In the genomic region with DNA sequence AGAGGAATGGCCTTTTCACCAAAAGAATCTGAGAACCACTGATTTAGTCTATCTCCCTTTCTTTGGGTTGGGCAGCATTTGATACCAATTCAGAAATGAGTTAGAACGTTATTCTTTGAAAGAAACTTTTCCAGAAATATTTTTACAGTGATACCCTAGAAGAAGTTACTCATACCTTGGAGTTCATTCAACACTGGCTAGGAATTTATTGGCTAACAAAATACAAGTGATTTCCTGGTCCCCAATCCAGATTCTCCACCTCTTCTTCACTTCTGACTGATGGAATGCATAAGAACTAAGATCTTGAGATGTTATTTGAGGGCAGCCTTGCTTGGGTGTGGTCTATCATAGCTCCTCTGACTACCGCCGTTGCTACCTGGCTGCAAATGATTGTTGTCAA, we compare ENCODE assay signal across 21 cellular contexts. TPM values are rescaled to one million over a fixed set of nuclear protein-coding genes. Genes with fewer than 3 reads are reported as not detected.
DNase-seq lines count a peak whose midpoint lies in the region; ATAC-seq and TF ChIP-seq lines count a peak whose summit lies in the region.
"Had no signal": no experiment of that assay in that cellular context is flagged by ENCODE, and none has a peak within 500 bp of the region (broad histone marks: within the 10 kb centered on the region; RNA-seq: fewer than 3 reads in every experiment).

No MANE protein-coding gene starts in this region.

- H3K4me2 ChIP-seq in mammary epithelial cell (ENCODE audit: insufficient read depth, low read depth, low read length), result no peak overlapping the region

- H4K20me1 ChIP-seq in mammary epithelial cell (ENCODE audit: insufficient read depth, low read length), result no peaks in the 10 kb centered on the region

- BruUV-seq in mammary epithelial cell (replicated peaks; lab: Mats Ljungman, UMichigan), result no TSS peak

- H3K9me3 Mint-ChIP-seq in stimulated activated memory B cell treated with anti-CD40 and anti-IgM and Interleukin-4, amounts not matched to agents 10 μg/mL and 1 μg/mL and 100 μg/mL, for 72 hours, result no peaks in the 10 kb centered on the region
- no peaks in the 10 kb centered on the region for H3K9me3 Mint-ChIP-seq in type B pancreatic cell
- H3K9me3 Mint-ChIP-seq: CD4-positive, alpha-beta memory T cell; IgD-negative memory B cell had no signal

- H3K4me1 ChIP-seq in adipocyte (ENCODE audit: control insufficient read depth, insufficient read depth, low read length) (peaks cover 5% of the 10 kb centered on the region), upper lobe of right lung (peaks cover 13% of the 10 kb centered on the region), mammary epithelial cell (ENCODE audit: insufficient read depth, low read length) (no peaks in the 10 kb centered on the region)
- H3K4me1 ChIP-seq: HAP-1 had no signal

- dilution Hi-C loops in mammary epithelial cell (cut with HindIII; ENCODE audit: low sequenced_read_pairs), result no loop called here

- TF ChIP-seq CTCF in fibroblast of mammary gland (conservative IDR thresholded peaks at IDR 0.05; ENCODE audit: control insufficient read depth, insufficient read depth, low read depth, low read length), result no peak
- TF ChIP-seq CTCF in upper lobe of right lung (IDR thresholded peaks at IDR 0.05), result no peak
- TF ChIP-seq CTCF in type B pancreatic cell (conservative IDR thresholded peaks at IDR 0.05), result no peak
- no peak for TF ChIP-seq CTCF in mammary epithelial cell (conservative IDR thresholded peaks at IDR 0.05 in 1 of 2, IDR thresholded peaks at IDR 0.05 in 1 of 2; ENCODE audit: extremely low read depth in 1 of 2, insufficient read depth in 1 of 2, low read depth in 1 of 2, low read length in 2 of 2)

- H3K4me3 Mint-ChIP-seq in stimulated activated memory B cell treated with anti-CD40 and anti-IgM and Interleukin-4, amounts not matched to agents 10 μg/mL and 1 μg/mL and 100 μg/mL, for 72 hours, result no peak overlapping the region
- no peak overlapping the region for H3K4me3 Mint-ChIP-seq in type B pancreatic cell
- H3K4me3 Mint-ChIP-seq: CD4-positive, alpha-beta memory T cell had no signal

- H3K27ac ChIP-seq in upper lobe of right lung (no peak overlapping the region), mammary epithelial cell (ENCODE audit: insufficient read depth, low read depth, low read length) (no peak overlapping the region)
- H3K27ac ChIP-seq: RWPE1 had no signal

- no peak overlapping the region for H2AFZ ChIP-seq in mammary epithelial cell (ENCODE audit: low read depth, low read length)

- H3K4me1 Mint-ChIP-seq in stimulated activated memory B cell treated with anti-CD40 and anti-IgM and Interleukin-4, amounts not matched to agents 10 μg/mL and 1 μg/mL and 100 μg/mL, for 72 hours, result peaks cover 19% of the 10 kb centered on the region
- H3K4me1 Mint-ChIP-seq in type B pancreatic cell (ENCODE audit: unreplicated experiment), result peaks cover 5% of the 10 kb centered on the region

- H3K4me3 ChIP-seq in adipocyte (ENCODE audit: low read length) (no peak overlapping the region), fibroblast of mammary gland (ENCODE audit: control insufficient read depth, low read depth, low read length) (no peak overlapping the region), upper lobe of right lung (no peak overlapping the region), mammary epithelial cell (replicated peaks in 1 of 3; ENCODE audit: insufficient read depth in 1 of 3, low read depth in 2 of 3, low read length in 3 of 3) (no peak overlapping the region)
- H3K4me3 ChIP-seq: HAP-1 had no signal

- no peaks in the 10 kb centered on the region for H3K79me2 ChIP-seq in mammary epithelial cell (ENCODE audit: insufficient read depth, low read length)

- DNase-seq in GM03348 (ENCODE audit: low spot score), result peak; percentile 32
- DNase-seq in adipocyte (ENCODE audit: low read depth), result peak; percentile 8
- DNase-seq in fibroblast of mammary gland (ENCODE audit: low read depth), result peak; percentile 42
- DNase-seq in upper lobe of right lung, result no peak
- no peak for DNase-seq in type B pancreatic cell (ENCODE audit: extremely low spot score, unreplicated experiment)
- DNase-seq in mammary epithelial cell, result no peak
- DNase-seq: ACHN; Calu3; CD4-positive, alpha-beta memory T cell; DMS53; NCI-H1105 treated with DMSO at 0.1 percent for 48 hours; NCI-H187 treated with DMSO at 0.1 percent for 48 hours; NCI-H2171 treated with DMSO at 0.1 percent for 48 hours; NCI-H446 treated with DMSO at 0.1 percent for 48 hours had no signal

- in situ Hi-C loops in mammary epithelial cell (cut with MboI; ENCODE audit: low sequenced_read_pairs in 2 of 2), result loop anchor here in 1 of 2 donors (25.0 kb wide), 1 partner anchor 504 kb away; the partner anchor contains the start of gene KCND3

- intact Hi-C loops in upper lobe of right lung (cut with DNase I), result loop anchor here (10.0 kb wide), 1 partner anchor 272 kb away; the partner anchor contains the start of gene DDX20
- intact Hi-C loops in mammary epithelial cell (cut with micrococcal nuclease), result loop anchor here (10.0 kb wide), 2 partner anchors 512 to 882 kb away; no protein-coding TSS in a partner anchor

- no peaks in the 10 kb centered on the region for H3K36me3 ChIP-seq in adipocyte (ENCODE audit: control insufficient read depth, insufficient read depth, low read length, severe bottlenecking)
- H3K36me3 ChIP-seq in upper lobe of right lung, result no peaks in the 10 kb centered on the region
- no peaks in the 10 kb centered on the region for H3K36me3 ChIP-seq in mammary epithelial cell (ENCODE audit: insufficient read depth, low read length)
- H3K36me3 ChIP-seq: HAP-1 had no signal

- 40% methylated on average over 3 of the region's 3 CpGs for WGBS in mammary epithelial cell (ENCODE audit: low coverage, missing lambda C conversion rate)

- H3K27ac Mint-ChIP-seq in stimulated activated memory B cell treated with anti-CD40 and anti-IgM and Interleukin-4, amounts not matched to agents 10 μg/mL and 1 μg/mL and 100 μg/mL, for 72 hours, result peak overlapping the region; percentile 54
- no peak overlapping the region for H3K27ac Mint-ChIP-seq in type B pancreatic cell

- CTCF ChIA-PET in mammary epithelial cell (lab: Charles Lee; ENCODE audit: low non-redundant PET), result no interaction called here

- H3K9me3 ChIP-seq in adipocyte (ENCODE audit: control insufficient read depth, low read length) (no peaks in the 10 kb centered on the region), upper lobe of right lung (no peaks in the 10 kb centered on the region), mammary epithelial cell (replicated peaks; ENCODE audit: insufficient read depth, low read length) (no peaks in the 10 kb centered on the region)
- H3K9me3 ChIP-seq: HAP-1 had no signal

- peaks cover 4% of the 10 kb centered on the region for H3K36me3 Mint-ChIP-seq in stimulated activated memory B cell treated with anti-CD40 and anti-IgM and Interleukin-4, amounts not matched to agents 10 μg/mL and 1 μg/mL and 100 μg/mL, for 72 hours
- H3K36me3 Mint-ChIP-seq in type B pancreatic cell, result no peaks in the 10 kb centered on the region

- ATAC-seq in stimulated activated memory B cell treated with anti-CD40 and anti-IgM and Interleukin-4, amounts not matched to agents 10 μg/mL and 1 μg/mL and 100 μg/mL, for 72 hours, result no peak
- no peak for ATAC-seq in upper lobe of right lung

- H3K27me3 ChIP-seq in adipocyte (replicated peaks; ENCODE audit: control insufficient read depth, insufficient read depth, low read length), result no peaks in the 10 kb centered on the region
- no peaks in the 10 kb centered on the region for H3K27me3 ChIP-seq in upper lobe of right lung
- H3K27me3 ChIP-seq in mammary epithelial cell (ENCODE audit: insufficient read depth, low read length), result no peaks in the 10 kb centered on the region

- no peaks in the 10 kb centered on the region for H3K27me3 Mint-ChIP-seq in stimulated activated memory B cell treated with anti-CD40 and anti-IgM and Interleukin-4, amounts not matched to agents 10 μg/mL and 1 μg/mL and 100 μg/mL, for 72 hours
- peaks cover 4% of the 10 kb centered on the region for H3K27me3 Mint-ChIP-seq in type B pancreatic cell
- H3K27me3 Mint-ChIP-seq: CD4-positive, alpha-beta memory T cell; IgD-negative memory B cell had no signal

- no peak overlapping the region for H3K9ac ChIP-seq in adipocyte (ENCODE audit: low read length)
- no peak overlapping the region for H3K9ac ChIP-seq in mammary epithelial cell (ENCODE audit: insufficient read depth, low read length)

RNA-seq across cellular contexts. Expression of gene C1orf162, which starts 9.4 kb away (rescaled TPM):
- total RNA-seq in upper lobe of right lung, result 79.3 TPM
- 0.95 and 2.1 TPM in 2 replicates for total RNA-seq in type B pancreatic cell (ENCODE audit: low replicate concordance)
- under 1 TPM; 0.17 to 0.42 TPM for total RNA-seq in mammary epithelial cell
- 0.16 TPM for polyA plus RNA-seq in mammary epithelial cell
- not detected for polyA minus RNA-seq in mammary epithelial cell
- total RNA-seq: HT-29 had no signal

RNA-seq across cellular contexts. Expression of gene ADORA3, which starts 20.3 kb away (rescaled TPM):
- 9.3 TPM for total RNA-seq in upper lobe of right lung
- not detected in 2 replicates for total RNA-seq in type B pancreatic cell (ENCODE audit: low replicate concordance)
- total RNA-seq in mammary epithelial cell, result not detected
- not detected for polyA plus RNA-seq in mammary epithelial cell
- polyA minus RNA-seq in mammary epithelial cell, result not detected
- total RNA-seq: Calu3, HT-29, LHCN-M2 had no signal
- polyA plus RNA-seq: BJ had no signal

RNA-seq across cellular contexts. Expression of gene TMIGD3, which starts 20.3 kb away (rescaled TPM):
- 5.1 TPM for total RNA-seq in upper lobe of right lung
- total RNA-seq in type B pancreatic cell (ENCODE audit: low replicate concordance), result not detected in 2 replicates
- not detected for total RNA-seq in mammary epithelial cell
- polyA plus RNA-seq in mammary epithelial cell, result not detected
- not detected for polyA minus RNA-seq in mammary epithelial cell
- total RNA-seq: Calu3; CD4-positive, alpha-beta memory T cell; HT-29; LHCN-M2 had no signal
- polyA plus RNA-seq: BJ; CD4-positive, alpha-beta memory T cell; IgD-negative memory B cell had no signal

RNA-seq across cellular contexts. Expression of gene ATP5PB, which starts 33.9 kb away (rescaled TPM):
- total RNA-seq in upper lobe of right lung, result 132 TPM
- 242 and 272 TPM in 2 replicates for total RNA-seq in type B pancreatic cell (ENCODE audit: low replicate concordance)
- total RNA-seq in mammary epithelial cell, result 100 to 1,000 TPM; 184 to 228 TPM
- polyA plus RNA-seq in mammary epithelial cell, result 364 TPM
- polyA minus RNA-seq in mammary epithelial cell, result 141 TPM

RNA-seq across cellular contexts. Expression of gene WDR77, which starts 34.1 kb away (rescaled TPM):
- total RNA-seq in upper lobe of right lung, result 20.1 TPM
- 33.0 and 42.8 TPM in 2 replicates for total RNA-seq in type B pancreatic cell (ENCODE audit: low replicate concordance)
- total RNA-seq in mammary epithelial cell, result 10 to 100 TPM; 51.8 to 71.0 TPM
- polyA plus RNA-seq in mammary epithelial cell, result 165 TPM
- polyA minus RNA-seq in mammary epithelial cell, result 217 TPM

Comparison
In these comparisons a context has a peak if more than half of its experiments do, and no peak if none do; other contexts are left out.
1. DNase-seq: peak in GM03348 (single experiment), adipocyte (single experiment) and fibroblast of mammary gland (single experiment); none in upper lobe of right lung (single experiment), type B pancreatic cell (single experiment) and mammary epithelial cell (single experiment).
2. RNA of gene C1orf162, which starts 9.4 kb away (total RNA-seq): 79.3 TPM in upper lobe of right lung (single experiment); 0.95 to 2.1 TPM in type B pancreatic cell and 0.17 to 0.42 TPM in mammary epithelial cell; every median in the first group is over 10 times any median in the second.
3. RNA of gene ADORA3, which starts 20.3 kb away (total RNA-seq): 9.3 TPM in upper lobe of right lung (single experiment); not detected in type B pancreatic cell and not detected in mammary epithelial cell; every median in the first group is over 10 times any median in the second.